Comparison of ENCODE assay signal across 17 cellular contexts in genomic region chr10:74794531-74794930, GRCh38.
"Had no signal": no experiment of that assay in that cellular context is flagged by ENCODE, and none has a peak within 500 bp of the region (broad histone marks: within the 10 kb centered on the region; RNA-seq: fewer than 3 reads in every experiment).

No MANE protein-coding gene starts in this region.

- H3K4me3 Mint-ChIP-seq: nephron progenitor cell, type B pancreatic cell had no signal

- DNase-seq: colonic mucosa; dermis blood vessel endothelial cell; gastrocnemius medialis; heart right ventricle; hypothalamus; kidney glomerular epithelial cell; mesendoderm; naive B cell; nephron progenitor cell; psoas muscle; retina; right lobe of liver; stimulated activated CD4-positive, alpha-beta T cell treated with anti-CD3 and anti-CD28 coated beads, Interleukin-4, amount 100 ng/mL, for 1 hour; stimulated activated naive CD4-positive, alpha-beta T cell; thyroid gland had no signal

- H3K27ac ChIP-seq: colonic mucosa, gastrocnemius medialis, heart right ventricle, psoas muscle, right lobe of liver, suprapubic skin, thyroid gland had no signal

- ATAC-seq: gastrocnemius medialis, heart right ventricle, psoas muscle, right lobe of liver had no signal

- H3K27me3 Mint-ChIP-seq: type B pancreatic cell had no signal

- H3K36me3 ChIP-seq: colonic mucosa, gastrocnemius medialis, heart right ventricle, right lobe of liver, suprapubic skin, thyroid gland had no signal

- H3K4me3 ChIP-seq: colonic mucosa, gastrocnemius medialis, heart right ventricle, psoas muscle, right lobe of liver, suprapubic skin, thyroid gland had no signal

- H3K9me3 Mint-ChIP-seq: naive B cell, nephron progenitor cell, type B pancreatic cell had no signal

- H3K4me1 ChIP-seq: colonic mucosa, gastrocnemius medialis, psoas muscle, right lobe of liver, suprapubic skin, thyroid gland had no signal

- H3K27ac Mint-ChIP-seq: nephron progenitor cell, type B pancreatic cell had no signal

- H3K36me3 Mint-ChIP-seq: type B pancreatic cell had no signal

- H3K27me3 ChIP-seq: colonic mucosa, gastrocnemius medialis, heart right ventricle, right lobe of liver, suprapubic skin, thyroid gland had no signal

- H3K9me3 ChIP-seq: colonic mucosa, gastrocnemius medialis, heart right ventricle, psoas muscle, right lobe of liver, suprapubic skin, thyroid gland had no signal
